12 cellular contexts compared by ENCODE assay signal in genomic region chr17:41885733-41886132, GRCh38. TPM values are rescaled to one million over a fixed set of nuclear protein-coding genes. Genes with fewer than 3 reads are reported as not detected.
A peak's percentile ranks its signal among the peaks of the same experiment; 100 is the strongest.
DNase-seq lines count a peak whose midpoint lies in the region; ATAC-seq, FAIRE-seq and TF ChIP-seq lines count a peak whose summit lies in the region.
"Had no signal": no experiment of that assay in that cellular context is flagged by ENCODE, and none has a peak within 500 bp of the region (broad histone marks: within the 10 kb centered on the region; RNA-seq: fewer than 3 reads in every experiment).

No MANE protein-coding gene starts in this region.

- no peak overlapping the region for H3K27ac ChIP-seq in IMR-90 (ENCODE audit: insufficient read depth, low read length)

- H3K79me1 ChIP-seq in IMR-90 (ENCODE audit: low read depth in 1 of 2, low read length in 2 of 2) = peaks cover 26 to 59% of the 10 kb centered on the region in 2 experiments

- in situ Hi-C loops in IMR-90 (cut with MboI; ENCODE audit: low sequenced_read_pairs) = no loop called here

- no peak overlapping the region for H2BK120ac ChIP-seq in IMR-90 (ENCODE audit: low read depth, low read length)

- WGBS in IMR-90 (ENCODE audit: extremely low coverage in 2 of 2, insufficient read length in 1 of 2), 2 experiments = 76% methylated on average over 5 of the region's 6 CpGs; no CpG with 5 or more reads in 1 of the 2 experiments

- peaks cover 6% of the 10 kb centered on the region; the same call in 1 of the 2 replicates for H4K20me1 ChIP-seq in IMR-90 (ENCODE audit: insufficient read depth, low read length)

- H3K4me3 Mint-ChIP-seq in brain (no peak overlapping the region), nephron progenitor cell (no peak overlapping the region)

- intact Hi-C loops in IMR-90 (cut with micrococcal nuclease) = no loop called here

- H3K36me3 Mint-ChIP-seq in brain (peaks cover 77% of the 10 kb centered on the region), nephron progenitor cell (ENCODE audit: low read depth) (peaks cover 66% of the 10 kb centered on the region)

- no peak overlapping the region for H2BK5ac ChIP-seq in IMR-90 (ENCODE audit: low read depth, low read length, poor library complexity, severe bottlenecking)

- CTCF ChIA-PET in IMR-90 (lab: Yijun Ruan, JAX) = no interaction called here

- ATAC-seq in IMR-90 (ENCODE audit: low read depth) (no peak), HG02970 (IDR thresholded peaks at IDR 0.05; ENCODE audit: low FRiP score, unreplicated experiment) (no peak), GM19452 (IDR thresholded peaks at IDR 0.05; ENCODE audit: unreplicated experiment) (no peak)
- ATAC-seq: right cardiac atrium had no signal

- FAIRE-seq in D721Med (lab: Jason Lieb, UNC) = no peak

- H3K18ac ChIP-seq in IMR-90 (ENCODE audit: low read depth, low read length) = no peak overlapping the region

- H2AFZ ChIP-seq in IMR-90 (replicated peaks; ENCODE audit: low read length, poor library complexity) = no peak overlapping the region

- no peak overlapping the region for H2BK15ac ChIP-seq in IMR-90 (ENCODE audit: low read depth, low read length)

- H3K9me3 Mint-ChIP-seq in brain = no peaks in the 10 kb centered on the region
- H3K9me3 Mint-ChIP-seq in nephron progenitor cell = no peaks in the 10 kb centered on the region
- H3K9me3 Mint-ChIP-seq: activated T-helper 2 cell treated with anti-CD3 and anti-CD28 coated beads, Interferon-gamma antibody, Interleukin-2, Interleukin-4, amounts not matched to agents 10 μg/mL and 5 μg/mL and 100 μg/mL, durations not matched to agents 14 hours and 24 hours and 36 hours had no signal

- H3K4me1 Mint-ChIP-seq in brain (no peaks in the 10 kb centered on the region), nephron progenitor cell (no peaks in the 10 kb centered on the region)

- H3K23ac ChIP-seq in IMR-90 (ENCODE audit: low read depth, low read length) = no peak overlapping the region

- no peak overlapping the region for H3K4ac ChIP-seq in IMR-90 (ENCODE audit: low read depth, low read length)

- no peaks in the 10 kb centered on the region for H3K9me1 ChIP-seq in IMR-90 (ENCODE audit: insufficient read depth, low read length)

- BruUV-seq in IMR-90 (replicated peaks; lab: Mats Ljungman, UMichigan) = no TSS peak

- H3K4me2 ChIP-seq in IMR-90 (ENCODE audit: low read depth, low read length) = no peak overlapping the region

- TF ChIP-seq CTCF in D721Med (IDR thresholded peaks at IDR 0.05; ENCODE audit: insufficient read depth, missing control alignments) = peak; percentile 42
- peak; percentile 23; the same call in 1 of the 2 replicates for TF ChIP-seq CTCF in IMR-90 (conservative IDR thresholded peaks at IDR 0.05; ENCODE audit: low read depth, low read length)
- peak; percentile 50 to 69 for TF ChIP-seq CTCF in brain (conservative IDR thresholded peaks at IDR 0.05)
- TF ChIP-seq CTCF in nephron progenitor cell (IDR thresholded peaks at IDR 0.05) = no peak

- H3K14ac ChIP-seq in IMR-90 (replicated peaks; ENCODE audit: low read depth, low read length) = no peak overlapping the region

- DNase-seq in D721Med (ENCODE audit: insufficient read length, low spot score) (no peak), IMR-90 (no peak), nephron progenitor cell (peak; percentile 17), ureter (ENCODE audit: low spot score) (no peak)
- DNase-seq in activated T-cell treated with anti-CD3 and anti-CD28 coated beads, Interleukin-2, amount 50 U/mL, for 1 hour = no peak
- DNase-seq: effector CD8-positive, alpha-beta T cell; right cardiac atrium had no signal

- no peaks in the 10 kb centered on the region for H3K4me1 ChIP-seq in IMR-90 (ENCODE audit: control insufficient read depth, insufficient read depth, low read length)

- H3K4me3 ChIP-seq in IMR-90 (ENCODE audit: insufficient read depth, low read depth, low read length) = no peak overlapping the region

- H3K56ac ChIP-seq in IMR-90 (ENCODE audit: extremely low read depth, insufficient read depth, low read length) = no peak overlapping the region

- no peak overlapping the region for H2BK20ac ChIP-seq in IMR-90 (ENCODE audit: low read depth, low read length)

- H4K91ac ChIP-seq in IMR-90 (ENCODE audit: insufficient read depth, low read depth, low read length) = no peak overlapping the region

- peak; percentile 24; the same call in 1 of the 2 replicates for TF ChIP-seq RAD21 in IMR-90 (IDR thresholded peaks at IDR 0.05; ENCODE audit: low read length)

- H2AK5ac ChIP-seq in IMR-90 (ENCODE audit: low read depth, low read length) = no peak overlapping the region

- no peaks in the 10 kb centered on the region for H3K27me3 ChIP-seq in IMR-90 (ENCODE audit: control insufficient read depth, insufficient read depth, low read length)

- H4K5ac ChIP-seq in IMR-90 (ENCODE audit: low read depth, low read length) = no peak overlapping the region

- H3K9me3 ChIP-seq in IMR-90 (ENCODE audit: control insufficient read depth, insufficient read depth, low read length) = no peaks in the 10 kb centered on the region

- no peak for TF ChIP-seq POLR2A in IMR-90 (IDR thresholded peaks at IDR 0.05; ENCODE audit: low read depth, low read length)

- dilution Hi-C loops in IMR-90 (cut with HindIII; ENCODE audit: low sequenced_read_pairs, unreplicated experiment) = no loop called here

- H3K36me3 ChIP-seq in IMR-90 (ENCODE audit: control insufficient read depth, insufficient read depth, low read length) = peaks cover 71% of the 10 kb centered on the region

- POLR2A ChIA-PET in IMR-90 (lab: Charles Lee; ENCODE audit: unreplicated experiment) = no interaction called here

- peaks cover 4% of the 10 kb centered on the region for H3K27me3 Mint-ChIP-seq in brain
- H3K27me3 Mint-ChIP-seq in nephron progenitor cell (ENCODE audit: low read depth, poor library complexity) = no peaks in the 10 kb centered on the region

- H4K8ac ChIP-seq in IMR-90 (ENCODE audit: low read depth in 2 of 2, low read length in 2 of 2) = no peak overlapping the region

- H2AK9ac ChIP-seq in IMR-90 (replicated peaks; ENCODE audit: low read depth, low read length, poor library complexity) = no peak overlapping the region

- H3K9ac ChIP-seq in IMR-90 (ENCODE audit: low read depth, low read length) = no peak overlapping the region

- H3K27ac Mint-ChIP-seq in brain (peak overlapping the region in 4 of 5 experiments; percentile 3 to 61 (median 15)), nephron progenitor cell (no peak overlapping the region)
- H3K27ac Mint-ChIP-seq: activated T-helper 2 cell treated with anti-CD3 and anti-CD28 coated beads, Interferon-gamma antibody, Interleukin-2, Interleukin-4, amounts not matched to agents 10 μg/mL and 5 μg/mL and 100 μg/mL, durations not matched to agents 14 hours and 24 hours and 36 hours had no signal

TF ChIP-seq in IMR-90, 13 proteins besides CTCF, POLR2A, EP300 and RAD21 (continues in another document):
- TF ChIP-seq MXI1 (IDR thresholded peaks at IDR 0.05; ENCODE audit: borderline replicate concordance, low read depth, low read length) (no peak), RCOR1 (IDR thresholded peaks at IDR 0.05; ENCODE audit: insufficient replicate concordance, low read length) (no peak), SMC3 (IDR thresholded peaks at IDR 0.05; ENCODE audit: low read depth, low read length) (no peak), MAFK (IDR thresholded peaks at IDR 0.05; ENCODE audit: low read depth, low read length) (no peak), ELK1 (IDR thresholded peaks at IDR 0.05; ENCODE audit: borderline replicate concordance, low read depth, low read length) (no peak), MAZ (IDR thresholded peaks at IDR 0.05; ENCODE audit: borderline replicate concordance, low read depth, low read length) (no peak), CEBPB (IDR thresholded peaks at IDR 0.05; ENCODE audit: low read depth, low read length) (no peak), BHLHE40 (IDR thresholded peaks at IDR 0.05; ENCODE audit: low read depth, low read length) (no peak)

RNA-seq across cellular contexts. Expression of gene KLHL11, which starts 20.5 kb away (rescaled TPM):
- total RNA-seq in IMR-90 (2012; rRNA removed) (38.5 and 43.6 TPM in 2 replicates), ureter (15.6 TPM)
- polyA plus RNA-seq in IMR-90 (2012; rRNA removed) (3.5 and 4.1 TPM in 2 replicates), brain (ENCODE audit: insufficient read depth, low read depth, low replicate concordance) (2.2 TPM)
- 1.5 TPM in 2 replicates for polyA plus RNA-seq in IMR-90 (2012; cell fraction: cytosol; rRNA removed)
- polyA plus RNA-seq in IMR-90 (2012; cell fraction: nucleus; rRNA removed; ENCODE audit: low replicate concordance) = 1.5 and 3.6 TPM in 2 replicates

RNA-seq across cellular contexts. Expression of gene ACLY, which starts 33.0 kb away (rescaled TPM):
- 228 and 230 TPM in 2 replicates for total RNA-seq in IMR-90 (2012; rRNA removed)
- polyA plus RNA-seq in IMR-90 (2012; rRNA removed) = 167 and 170 TPM in 2 replicates
- 108 and 143 TPM in 2 replicates for polyA plus RNA-seq in IMR-90 (2012; cell fraction: cytosol; rRNA removed)
- polyA plus RNA-seq in IMR-90 (2012; cell fraction: nucleus; rRNA removed; ENCODE audit: low replicate concordance) = 153 and 170 TPM in 2 replicates
- 126 TPM for polyA plus RNA-seq in brain (ENCODE audit: insufficient read depth, low read depth, low replicate concordance)
- 94.2 TPM for total RNA-seq in ureter

RNA-seq across cellular contexts. Expression of gene ODAD4, which starts 44.7 kb away (rescaled TPM):
- total RNA-seq in IMR-90 (2012; rRNA removed) (0.54 and 0.56 TPM in 2 replicates), ureter (0.75 TPM)
- polyA plus RNA-seq in IMR-90 (2012; rRNA removed) (0.37 and 0.38 TPM in 2 replicates), brain (ENCODE audit: insufficient read depth, low read depth, low replicate concordance) (6.2 TPM)
- polyA plus RNA-seq in IMR-90 (2012; cell fraction: cytosol; rRNA removed) = 0.13 and 0.24 TPM in 2 replicates
- polyA plus RNA-seq in IMR-90 (2012; cell fraction: nucleus; rRNA removed; ENCODE audit: low replicate concordance) = 0.51 and 0.54 TPM in 2 replicates

RNA-seq across cellular contexts. Expression of gene KLHL10, which starts 48.1 kb away (rescaled TPM):
- total RNA-seq in IMR-90 (2012; rRNA removed) (under 0.01 and 0.18 TPM in 2 replicates), ureter (0.44 TPM)
- polyA plus RNA-seq in IMR-90 (2012; rRNA removed) (0.07 TPM in 1 of 2 replicates, not detected in the other), brain (ENCODE audit: insufficient read depth, low read depth, low replicate concordance) (not detected)
- 0.08 TPM in 1 of 2 replicates, not detected in the other for polyA plus RNA-seq in IMR-90 (2012; cell fraction: cytosol; rRNA removed)
- polyA plus RNA-seq in IMR-90 (2012; cell fraction: nucleus; rRNA removed; ENCODE audit: low replicate concordance) = 0.05 and 0.34 TPM in 2 replicates
- total RNA-seq: T-helper 1 cell treated with Interleukin-12 subunit alpha and Interleukin-12 subunit beta and Interleukin-4 antibody, amounts not matched to agents 30 ng/mL and 1 ng/mL, for 36 hours had no signal

RNA-seq across cellular contexts. Expression of gene NT5C3B, which starts 49.7 kb away (rescaled TPM):
- total RNA-seq in IMR-90 (2012; rRNA removed) = 83.0 and 92.7 TPM in 2 replicates
- 58.0 and 59.9 TPM in 2 replicates for polyA plus RNA-seq in IMR-90 (2012; rRNA removed)
- polyA plus RNA-seq in IMR-90 (2012; cell fraction: cytosol; rRNA removed) = 47.4 and 50.6 TPM in 2 replicates
- polyA plus RNA-seq in IMR-90 (2012; cell fraction: nucleus; rRNA removed; ENCODE audit: low replicate concordance) = 45.6 and 79.0 TPM in 2 replicates
- 91.5 TPM for polyA plus RNA-seq in brain (ENCODE audit: insufficient read depth, low read depth, low replicate concordance)
- 36.3 TPM for total RNA-seq in ureter
